In genomic region chr4:114659386-114660008, GRCh38 we compare ENCODE assay signal across 8 cellular contexts.
DNase-seq lines count a peak whose midpoint lies in the region; ATAC-seq, FAIRE-seq and TF ChIP-seq lines count a peak whose summit lies in the region.

No MANE protein-coding gene starts in this region.

- no peak overlapping the region for H2AFZ ChIP-seq in SU-DHL-6 (ENCODE audit: low read depth, low read length, severe bottlenecking)

- no peaks in the 10 kb centered on the region for H3K36me3 ChIP-seq in SU-DHL-6 (ENCODE audit: low read length)
- H3K36me3 ChIP-seq in colonic mucosa = no peaks in the 10 kb centered on the region
- no peaks in the 10 kb centered on the region for H3K36me3 ChIP-seq in liver (ENCODE audit: control insufficient read depth in 4 of 4, insufficient read depth in 3 of 4, low read depth in 1 of 4, low read length in 3 of 4)

- no peaks in the 10 kb centered on the region for H3K9me3 ChIP-seq in SU-DHL-6 (ENCODE audit: insufficient read depth, low read length)
- no peaks in the 10 kb centered on the region for H3K9me3 ChIP-seq in colonic mucosa
- H3K9me3 ChIP-seq in liver (ENCODE audit: control insufficient read depth in 4 of 4, low read length in 3 of 4) = no peaks in the 10 kb centered on the region

- peak; percentile 68 for DNase-seq in AG08395 (ENCODE audit: low spot score)
- peak; percentile 9 for DNase-seq in GM12892 (ENCODE audit: insufficient read length)
- DNase-seq in MV-4-11 (lab: John Stamatoyannopoulos, UW) = peak; percentile 42
- DNase-seq in colonic mucosa = peak; percentile 75
- peak; percentile 37 for DNase-seq in stromal cell of bone marrow (ENCODE audit: low read depth)

- ATAC-seq in HG02623 (IDR thresholded peaks at IDR 0.05; ENCODE audit: unreplicated experiment) = peak; percentile 97

- H3F3A ChIP-seq in SU-DHL-6 (ENCODE audit: insufficient read depth) = no peaks in the 10 kb centered on the region

- peaks cover 17% of the 10 kb centered on the region for H3K79me2 ChIP-seq in SU-DHL-6 (ENCODE audit: insufficient read depth, low read length)

- TF ChIP-seq RAD21 in liver (IDR thresholded peaks at IDR 0.05) = peak; percentile 81 to 88

- TF ChIP-seq CTCF in SU-DHL-6 (IDR thresholded peaks at IDR 0.05; ENCODE audit: insufficient read depth, low read length, poor library complexity, severe bottlenecking) (peak; percentile 69), colonic mucosa (IDR thresholded peaks at IDR 0.05) (peak; percentile 85), liver (IDR thresholded peaks at IDR 0.05; ENCODE audit: low read depth, low read length, missing input control) (peak; percentile 77)

- H4K20me1 ChIP-seq in SU-DHL-6 (ENCODE audit: low read depth, low read length) = no peaks in the 10 kb centered on the region

- H3K4me1 ChIP-seq in colonic mucosa (no peaks in the 10 kb centered on the region), liver (ENCODE audit: control insufficient read depth in 4 of 4, insufficient read depth in 4 of 4, low read length in 3 of 4) (no peaks in the 10 kb centered on the region)

- no peaks in the 10 kb centered on the region for H3K9me2 ChIP-seq in SU-DHL-6 (replicated peaks; ENCODE audit: insufficient read depth, low read length)

- peak; percentile 97 for FAIRE-seq in GM12892 (lab: Jason Lieb, UNC)

- H3K9ac ChIP-seq in SU-DHL-6 (ENCODE audit: low read length) (no peak overlapping the region), colonic mucosa (ENCODE audit: low read depth in 2 of 2, low read length in 2 of 2) (no peak overlapping the region), liver (ENCODE audit: low read depth in 1 of 2, low read length in 2 of 2) (no peak overlapping the region)

- H3K4me3 ChIP-seq in SU-DHL-6 (ENCODE audit: insufficient read depth, low read length, poor library complexity, severe bottlenecking) (no peak overlapping the region), colonic mucosa (no peak overlapping the region), liver (ENCODE audit: low read depth in 1 of 3, low read length in 3 of 3) (no peak overlapping the region)

- WGBS in liver = 1% methylated on average over 4 of the region's 4 CpGs

- intact Hi-C loops in colonic mucosa (cut with DNase I) = loop anchor here (5.0 kb wide), 2 partner anchors 147 to 272 kb away; no protein-coding TSS in a partner anchor

- H3K27me3 ChIP-seq in SU-DHL-6 (ENCODE audit: low read length) (no peaks in the 10 kb centered on the region), colonic mucosa (no peaks in the 10 kb centered on the region), liver (ENCODE audit: control insufficient read depth in 4 of 4, insufficient read depth in 4 of 4, low read length in 3 of 4) (peaks cover 0 to 4% (median 0%) of the 10 kb centered on the region in 4 donors)

- no peak overlapping the region for H3K4me2 ChIP-seq in SU-DHL-6 (ENCODE audit: low read depth, low read length, poor library complexity, severe bottlenecking)

- TF ChIP-seq POLR2A in GM12892 (IDR thresholded peaks at IDR 0.05; ENCODE audit: low read depth, low read length) = no peak

- H3K27ac ChIP-seq in SU-DHL-6 (ENCODE audit: low read depth, low read length) (no peak overlapping the region), colonic mucosa (no peak overlapping the region), liver (ENCODE audit: low read depth in 1 of 2, low read length in 2 of 2) (no peak overlapping the region)

TF ChIP-seq in liver, 16 proteins besides CTCF, POLR2A, EP300 and RAD21:
- TF ChIP-seq FOXA2 (IDR thresholded peaks at IDR 0.05) = no peak
- no peak for TF ChIP-seq HNF4A (conservative IDR thresholded peaks at IDR 0.05)
- no peak for TF ChIP-seq EGR1 (IDR thresholded peaks at IDR 0.05; ENCODE audit: low read depth in 2 of 2)
- TF ChIP-seq RXRA (IDR thresholded peaks at IDR 0.05) = no peak
TF ChIP-seq in liver: peak in this region for 0.

Comparison
In these comparisons a context has a peak if more than half of its experiments do, and no peak if none do; other contexts are left out.
1. DNase-seq: peak in every context shown above with its lines; median percentile 75 in colonic mucosa; 68 in AG08395; 42 in MV-4-11; 37 in stromal cell of bone marrow; 9 in GM12892.